In genomic region chrX:14027031-14027430, GRCh38 we compare ENCODE assay signal across 10 cellular contexts. TPM values are rescaled to one million over a fixed set of nuclear protein-coding genes. Genes with fewer than 3 reads are reported as not detected.
A peak's percentile ranks its signal among the peaks of the same experiment; 100 is the strongest.
DNase-seq lines count a peak whose midpoint lies in the region; ATAC-seq and TF ChIP-seq lines count a peak whose summit lies in the region.
"Had no signal": no experiment of that assay in that cellular context is flagged by ENCODE, and none has a peak within 500 bp of the region (broad histone marks: within the 10 kb centered on the region; RNA-seq: fewer than 3 reads in every experiment).

No MANE protein-coding gene starts in this region.

- no peak for TF ChIP-seq POLR2A in thyroid gland (IDR thresholded peaks at IDR 0.05)

- peaks cover 0 to 10% of the 10 kb centered on the region in 2 donors for H3K4me1 ChIP-seq in thyroid gland

- TF ChIP-seq CTCF in fibroblast of mammary gland (conservative IDR thresholded peaks at IDR 0.05; ENCODE audit: control insufficient read depth, insufficient read depth, low read depth, low read length), result no peak
- TF ChIP-seq CTCF in thyroid gland (IDR thresholded peaks at IDR 0.05), result no peak
- no peak for TF ChIP-seq CTCF in osteocyte (IDR thresholded peaks at IDR 0.05)

- 86 to 87% methylated on average over 1 of the region's 1 CpG for WGBS in thyroid gland, 2 donors

- H3K27ac Mint-ChIP-seq in osteocyte (ENCODE audit: unreplicated experiment), result no peak overlapping the region
- H3K27ac Mint-ChIP-seq: nephron progenitor cell had no signal

- H3K27ac ChIP-seq in thyroid gland, result no peak overlapping the region

- ATAC-seq in activated T-cell treated with anti-CD3 and anti-CD28 coated beads, Interleukin-2, amount 50 U/mL, for 4 hours, result no peak
- no peak for ATAC-seq in GM18502 (IDR thresholded peaks at IDR 0.05; ENCODE audit: poor library complexity, unreplicated experiment)
- ATAC-seq: Panc1 had no signal

- intact Hi-C loops in thyroid gland (cut with DNase I), result no loop called here

- peak; percentile 15 for DNase-seq in stimulated activated CD4-positive, alpha-beta T cell treated with anti-CD3 and anti-CD28 coated beads, Interleukin-15, amount 100 ng/mL, for 24 hours
- DNase-seq in stimulated activated CD4-positive, alpha-beta T cell treated with anti-CD3 and anti-CD28 coated beads, Interleukin-12 subunit alpha, Interleukin-12 subunit beta, amount 100 ng/mL, for 4 hours, result no peak
- DNase-seq in activated T-cell treated with anti-CD3 and anti-CD28 coated beads, Interleukin-2, amount 50 U/mL, for 4 hours, result no peak
- peak; percentile 73 for DNase-seq in fibroblast of mammary gland (ENCODE audit: low read depth)
- peak; percentile 40 to 41 for DNase-seq in thyroid gland
- no peak for DNase-seq in NCI-H1694 (lab: John Stamatoyannopoulos, UW)
- no peak for DNase-seq in osteocyte (ENCODE audit: extremely low spot score, unreplicated experiment)
- DNase-seq: nephron progenitor cell had no signal

- H3K9me3 ChIP-seq in thyroid gland, result no peaks in the 10 kb centered on the region

- no peaks in the 10 kb centered on the region for H3K27me3 ChIP-seq in thyroid gland

- H3K4me1 Mint-ChIP-seq in activated T-cell treated with anti-CD3 and anti-CD28 coated beads, Interleukin-2, amount 50 U/mL, for 4 hours (ENCODE audit: low read depth), result peaks cover 27% of the 10 kb centered on the region
- peaks cover 14% of the 10 kb centered on the region for H3K4me1 Mint-ChIP-seq in osteocyte (ENCODE audit: unreplicated experiment)

- H3K36me3 Mint-ChIP-seq in activated T-cell treated with anti-CD3 and anti-CD28 coated beads, Interleukin-2, amount 50 U/mL, for 4 hours (ENCODE audit: insufficient read depth), result peaks cover 6% of the 10 kb centered on the region
- no peaks in the 10 kb centered on the region for H3K36me3 Mint-ChIP-seq in osteocyte (ENCODE audit: unreplicated experiment)

- H3K4me3 Mint-ChIP-seq in activated T-cell treated with anti-CD3 and anti-CD28 coated beads, Interleukin-2, amount 50 U/mL, for 4 hours, result peak overlapping the region; percentile 57
- no peak overlapping the region for H3K4me3 Mint-ChIP-seq in osteocyte (ENCODE audit: unreplicated experiment)

- no peaks in the 10 kb centered on the region for H3K36me3 ChIP-seq in thyroid gland

- H3K4me3 ChIP-seq in fibroblast of mammary gland (ENCODE audit: control insufficient read depth, low read depth, low read length) (no peak overlapping the region), thyroid gland (replicated peaks in 1 of 3) (no peak overlapping the region)

- H3K9me3 Mint-ChIP-seq in activated T-cell treated with anti-CD3 and anti-CD28 coated beads, Interleukin-2, amount 50 U/mL, for 4 hours, result no peaks in the 10 kb centered on the region
- H3K9me3 Mint-ChIP-seq in osteocyte (ENCODE audit: unreplicated experiment), result peaks cover 5% of the 10 kb centered on the region

- no peaks in the 10 kb centered on the region for H3K27me3 Mint-ChIP-seq in activated T-cell treated with anti-CD3 and anti-CD28 coated beads, Interleukin-2, amount 50 U/mL, for 4 hours (ENCODE audit: low read depth)
- no peaks in the 10 kb centered on the region for H3K27me3 Mint-ChIP-seq in osteocyte (ENCODE audit: unreplicated experiment)

RNA-seq across cellular contexts. Expression of gene GEMIN8, which starts 2.7 kb away (rescaled TPM):
- 10 to 100 TPM; 18.2 to 20.2 (median 18.8) TPM for total RNA-seq in activated T-cell treated with anti-CD3 and anti-CD28 coated beads, Interleukin-2, amount 50 U/mL, for 4 hours
- total RNA-seq in thyroid gland (10 to 100 TPM; 13.9 to 50.7 (median 30.0) TPM), osteocyte (20.0 and 22.9 TPM in 2 replicates)

Comparison
In these comparisons a context has a peak if more than half of its experiments do, and no peak if none do; other contexts are left out.
1. DNase-seq: peak in stimulated activated CD4-positive, alpha-beta T cell treated with anti-CD3 and anti-CD28 coated beads, Interleukin-15, amount 100 ng/mL, for 24 hours (single experiment), fibroblast of mammary gland (single experiment) and thyroid gland (2 of 2); none in stimulated activated CD4-positive, alpha-beta T cell treated with anti-CD3 and anti-CD28 coated beads, Interleukin-12 subunit alpha, Interleukin-12 subunit beta, amount 100 ng/mL, for 4 hours (single experiment), activated T-cell treated with anti-CD3 and anti-CD28 coated beads, Interleukin-2, amount 50 U/mL, for 4 hours (single experiment), NCI-H1694 (single experiment) and osteocyte (single experiment).